ENCODE assay signal across 11 cellular contexts in genomic region chr10:103265712-103266329, GRCh38. TPM values are rescaled to one million over a fixed set of nuclear protein-coding genes. Genes with fewer than 3 reads are reported as not detected.
DNase-seq lines count a peak whose midpoint lies in the region; ATAC-seq and TF ChIP-seq lines count a peak whose summit lies in the region.
"Had no signal": no experiment of that assay in that cellular context is flagged by ENCODE, and none has a peak within 500 bp of the region (broad histone marks: within the 10 kb centered on the region; RNA-seq: fewer than 3 reads in every experiment).

No MANE protein-coding gene starts in this region.

- H3K4me3 ChIP-seq in WERI-Rb-1 (ENCODE audit: low read depth, low read length) (no peak overlapping the region), spleen (no peak overlapping the region)
- H3K4me3 ChIP-seq: BLaER1 treated with 17β-estradiol and CSF1 and Interleukin-3, amounts not matched to agents 10 nM and 100 nM had no signal

- H3K27me3 ChIP-seq in WERI-Rb-1 (ENCODE audit: insufficient read depth, low read depth, severe bottlenecking) (no peaks in the 10 kb centered on the region), spleen (replicated peaks in 1 of 7) (peaks cover 0 to 78% (median 6%) of the 10 kb centered on the region in 7 donors)
- H3K27me3 ChIP-seq: BLaER1 treated with 17β-estradiol and CSF1 and Interleukin-3, amounts not matched to agents 10 nM and 100 nM had no signal

- H3K36me3 Mint-ChIP-seq in activated T-cell treated with anti-CD3 and anti-CD28 coated beads, Interleukin-2, amount 50 U/mL, for 24 hours (ENCODE audit: low read depth), result no peaks in the 10 kb centered on the region
- H3K36me3 Mint-ChIP-seq: immature natural killer cell had no signal

- H3K27ac ChIP-seq in WERI-Rb-1 (peak overlapping the region; percentile 14; the same call in 1 of the 2 replicates), spleen (no peak overlapping the region)
- H3K27ac ChIP-seq: BLaER1 treated with 17β-estradiol and CSF1 and Interleukin-3, amounts not matched to agents 10 nM and 100 nM had no signal

- no peaks in the 10 kb centered on the region for H3K9me3 Mint-ChIP-seq in activated T-cell treated with anti-CD3 and anti-CD28 coated beads, Interleukin-2, amount 50 U/mL, for 24 hours

- no peak for ATAC-seq in HG03469 (IDR thresholded peaks at IDR 0.05; ENCODE audit: unreplicated experiment)

- no peak for TF ChIP-seq POLR2A in spleen (IDR thresholded peaks at IDR 0.05)

- intact Hi-C loops in spleen (cut with DNase I; ENCODE audit: low total_unique reads), result no loop called here

- H3K36me3 ChIP-seq in WERI-Rb-1, result no peaks in the 10 kb centered on the region
- H3K36me3 ChIP-seq in spleen, result no peaks in the 10 kb centered on the region
- H3K36me3 ChIP-seq: BLaER1 treated with 17β-estradiol and CSF1 and Interleukin-3, amounts not matched to agents 10 nM and 100 nM had no signal

- H3K9me3 ChIP-seq in WERI-Rb-1 (ENCODE audit: severe bottlenecking) (peaks cover 1% of the 10 kb centered on the region), spleen (no peaks in the 10 kb centered on the region)

- peaks cover 53% of the 10 kb centered on the region for H3K27me3 Mint-ChIP-seq in activated T-cell treated with anti-CD3 and anti-CD28 coated beads, Interleukin-2, amount 50 U/mL, for 24 hours

- DNase-seq in activated T-cell treated with anti-CD3 and anti-CD28 coated beads, Interleukin-2, amount 50 U/mL, for 48 hours, result peak; percentile 40 to 51
- no peak for DNase-seq in activated T-cell treated with anti-CD3 and anti-CD28 coated beads, Interleukin-2, amount 50 U/mL, for 24 hours
- DNase-seq in WERI-Rb-1 (no peak), foreskin melanocyte (peak; percentile 46), mesenteric fat pad (ENCODE audit: low spot score) (no peak), spleen (no peak)
- peak; percentile 48 for DNase-seq in stimulated activated CD4-positive, alpha-beta T cell treated with anti-CD3 and anti-CD28 coated beads, Interleukin-15, amount 100 ng/mL, for 24 hours

- H3K27ac Mint-ChIP-seq in activated T-cell treated with anti-CD3 and anti-CD28 coated beads, Interleukin-2, amount 50 U/mL, for 24 hours, result no peak overlapping the region
- H3K27ac Mint-ChIP-seq: immature natural killer cell had no signal

- H3K4me3 Mint-ChIP-seq in activated T-cell treated with anti-CD3 and anti-CD28 coated beads, Interleukin-2, amount 50 U/mL, for 24 hours, result no peak overlapping the region
- H3K4me3 Mint-ChIP-seq: immature natural killer cell had no signal

- TF ChIP-seq CTCF in WERI-Rb-1 (IDR thresholded peaks at IDR 0.05; ENCODE audit: low read depth, low read length) (no peak), spleen (IDR thresholded peaks at IDR 0.05 in 8 of 11, conservative IDR thresholded peaks at IDR 0.05 in 3 of 11) (no peak)

- 32 to 36% (median 34%) methylated on average over 11 of the region's 11 CpGs for WGBS in spleen, 5 donors

- H3K4me1 Mint-ChIP-seq in activated T-cell treated with anti-CD3 and anti-CD28 coated beads, Interleukin-2, amount 50 U/mL, for 24 hours (ENCODE audit: low read depth), result peaks cover 7% of the 10 kb centered on the region
- H3K4me1 Mint-ChIP-seq: immature natural killer cell had no signal

- H3K4me1 ChIP-seq in spleen, result no peaks in the 10 kb centered on the region
- H3K4me1 ChIP-seq: BLaER1 treated with 17β-estradiol and CSF1 and Interleukin-3, amounts not matched to agents 10 nM and 100 nM had no signal

RNA-seq across cellular contexts. Expression of gene INA, which starts 11.1 kb away (rescaled TPM):
- total RNA-seq in mesenteric fat pad, result not detected
- not detected for total RNA-seq in spleen
- under 1 TPM; 0.02 to 0.09 (median 0.03) TPM for polyA plus RNA-seq in spleen
- polyA plus RNA-seq: immature natural killer cell had no signal

RNA-seq across cellular contexts. Expression of gene RPEL1, which starts 20.1 kb away (rescaled TPM):
- total RNA-seq in mesenteric fat pad (not detected), spleen (under 1 TPM in 1 of 7 donors, not detected in 6; 0.23 TPM)
- polyA plus RNA-seq in spleen, result not detected
- total RNA-seq: temporal lobe had no signal
- polyA plus RNA-seq: immature natural killer cell had no signal

Comparison
In these comparisons a context has a peak if more than half of its experiments do, and no peak if none do; other contexts are left out.
1. DNase-seq: peak in activated T-cell treated with anti-CD3 and anti-CD28 coated beads, Interleukin-2, amount 50 U/mL, for 48 hours (2 of 2), foreskin melanocyte (single experiment) and stimulated activated CD4-positive, alpha-beta T cell treated with anti-CD3 and anti-CD28 coated beads, Interleukin-15, amount 100 ng/mL, for 24 hours (single experiment); none in activated T-cell treated with anti-CD3 and anti-CD28 coated beads, Interleukin-2, amount 50 U/mL, for 24 hours (single experiment), WERI-Rb-1 (single experiment), mesenteric fat pad (single experiment) and spleen (single experiment).